6 cellular contexts compared by ENCODE assay signal in the genomic region with DNA sequence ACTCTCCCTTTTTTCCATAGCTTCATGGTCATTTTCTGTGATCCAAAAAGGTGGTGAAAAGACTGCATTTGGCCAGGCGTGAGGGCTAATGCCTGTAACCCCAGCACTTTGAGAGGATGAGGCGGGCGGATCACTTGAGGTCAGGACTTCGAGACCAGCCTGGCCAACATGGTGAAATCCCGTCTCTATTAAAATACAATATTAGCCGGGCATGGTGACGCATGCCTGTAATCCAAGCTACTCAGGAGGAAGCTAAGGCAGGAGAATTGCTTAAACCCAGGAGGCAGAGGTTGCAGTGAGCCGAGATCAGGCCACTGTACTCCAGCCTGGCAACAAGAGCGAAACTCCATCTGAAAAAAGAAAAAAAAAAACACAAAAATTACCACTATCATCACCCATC. TPM values are rescaled to one million over a fixed set of nuclear protein-coding genes. Genes with fewer than 3 reads are reported as not detected.
A peak's percentile ranks its signal among the peaks of the same experiment; 100 is the strongest.
DNase-seq lines count a peak whose midpoint lies in the region; TF ChIP-seq lines count a peak whose summit lies in the region.
"Not testable (repeated sequence)": the region's sequence is repeated elsewhere in the genome, so short reads cannot be mapped to it uniquely, and the experiment has no call there.

No MANE protein-coding gene starts in this region.

- peaks cover 3 to 21% (median 16%) of the 10 kb centered on the region in 3 experiments; a peak in 4 of 7 replicates for H3K36me3 Mint-ChIP-seq in H9 (ENCODE audit: insufficient read depth in 1 of 3, low read depth in 3 of 3)
- H3K36me3 Mint-ChIP-seq in activated T-cell treated with anti-CD3 and anti-CD28 coated beads, Interleukin-2, amount 50 U/mL, for 24 hours (ENCODE audit: low read depth); neural crest cell (ENCODE audit: low read depth): not testable (repeated sequence)
- peaks cover 15% of the 10 kb centered on the region for H3K36me3 Mint-ChIP-seq in endodermal cell (ENCODE audit: low read depth)

- no CpG with 5 or more reads among the region's 9 CpGs for WGBS in H9 (ENCODE audit: extremely low coverage, insufficient read length, low lambda C conversion rate)
- WGBS in endodermal cell (ENCODE audit: insufficient coverage in 1 of 2, insufficient read length in 1 of 2), 2 experiments, result 73 to 94% methylated on average over 5 to 8 of the region's 9 CpGs
- WGBS in spleen, 5 donors, result 83 to 98% (median 94%) methylated on average over 9 of the region's 9 CpGs

- H3K23me2 ChIP-seq in H9 (ENCODE audit: insufficient read length, low read depth, low read length, poor library complexity, severe bottlenecking), result not testable (repeated sequence)

- not testable (repeated sequence) for H4K5ac ChIP-seq in H9 (ENCODE audit: insufficient read length, low read depth, low read length)

- not testable (repeated sequence) for H3K9me3 Mint-ChIP-seq in H9; activated T-cell treated with anti-CD3 and anti-CD28 coated beads, Interleukin-2, amount 50 U/mL, for 24 hours; endodermal cell; neural crest cell

- H2BK15ac ChIP-seq in H9 (ENCODE audit: low read depth, low read length), result not testable (repeated sequence)

- not testable (repeated sequence) for H2AK5ac ChIP-seq in H9 (ENCODE audit: insufficient read length, low read length)

- peaks cover 0 to 38% (median 28%) of the 10 kb centered on the region in 11 experiments; a peak in 18 of 22 replicates for H3K36me3 ChIP-seq in BLaER1 treated with 17β-estradiol and CSF1 and Interleukin-3, amounts not matched to agents 10 nM and 100 nM
- H3K36me3 ChIP-seq in endodermal cell (ENCODE audit: control insufficient read depth, insufficient read depth, low read length); spleen: not testable (repeated sequence)

- not testable (repeated sequence) for H2BK5ac ChIP-seq in H9 (ENCODE audit: insufficient read length, low read length)

- not testable (repeated sequence) for H3K4ac ChIP-seq in H9 (ENCODE audit: low read depth, low read length)

- peak overlapping the region in 9 of 11 experiments; percentile 18 to 99 (median 40); a peak in 10 of 22 replicates for H3K27ac ChIP-seq in BLaER1 treated with 17β-estradiol and CSF1 and Interleukin-3, amounts not matched to agents 10 nM and 100 nM
- not testable (repeated sequence) for H3K27ac ChIP-seq in H9 (ENCODE audit: insufficient read length, low read depth, low read length); endodermal cell (ENCODE audit: low read depth, low read length); spleen

- peak overlapping the region; percentile 53 to 82 (median 55); a peak in 4 of 7 replicates for H3K27ac Mint-ChIP-seq in H9
- peak overlapping the region; percentile 18 for H3K27ac Mint-ChIP-seq in activated T-cell treated with anti-CD3 and anti-CD28 coated beads, Interleukin-2, amount 50 U/mL, for 24 hours
- peak overlapping the region; percentile 14 for H3K27ac Mint-ChIP-seq in endodermal cell
- not testable (repeated sequence) for H3K27ac Mint-ChIP-seq in neural crest cell (ENCODE audit: unreplicated experiment)

- not testable (repeated sequence) for H3T11ph ChIP-seq in H9 (ENCODE audit: low read length)

- not testable (repeated sequence) for H3K56ac ChIP-seq in H9 (ENCODE audit: insufficient read length, low read depth, low read length)

- H4K20me1 ChIP-seq in BLaER1 treated with 17β-estradiol and CSF1 and Interleukin-3, amounts not matched to agents 10 nM and 100 nM; H9 (ENCODE audit: control insufficient read depth, insufficient read depth, insufficient read length): not testable (repeated sequence)

- H3K4me1 ChIP-seq in BLaER1 treated with 17β-estradiol and CSF1 and Interleukin-3, amounts not matched to agents 10 nM and 100 nM, result peaks cover 75 to 92% (median 88%) of the 10 kb centered on the region in 10 experiments
- not testable (repeated sequence) for H3K4me1 ChIP-seq in H9 (ENCODE audit: insufficient read depth, low read length); endodermal cell (ENCODE audit: control insufficient read depth, insufficient read depth, low read length)
- H3K4me1 ChIP-seq in spleen, result peaks cover 13 to 57% (median 24%) of the 10 kb centered on the region in 6 donors

- H2BK20ac ChIP-seq in H9 (ENCODE audit: low read depth, low read length, poor library complexity, severe bottlenecking), result not testable (repeated sequence)

- not testable (repeated sequence) for H3K79me1 ChIP-seq in H9 (ENCODE audit: insufficient read depth, low read depth, low read length, poor library complexity, severe bottlenecking)

- not testable (repeated sequence) for H3K4me3 ChIP-seq in BLaER1 treated with 17β-estradiol and CSF1 and Interleukin-3, amounts not matched to agents 10 nM and 100 nM; endodermal cell (ENCODE audit: low read length); spleen

- not testable (repeated sequence) for H3K23ac ChIP-seq in H9 (ENCODE audit: insufficient read length, low read depth, low read length)

- H3K4me3 Mint-ChIP-seq in H9; activated T-cell treated with anti-CD3 and anti-CD28 coated beads, Interleukin-2, amount 50 U/mL, for 24 hours; endodermal cell: not testable (repeated sequence)
- peak overlapping the region; percentile 34 for H3K4me3 Mint-ChIP-seq in neural crest cell

- H3K79me2 ChIP-seq in H9 (ENCODE audit: insufficient read depth, low read length), result not testable (repeated sequence)

- intact Hi-C loops in spleen (cut with DNase I; ENCODE audit: low total_unique reads), result not testable (repeated sequence)

- not testable (repeated sequence) for H3K27me3 ChIP-seq in BLaER1 treated with 17β-estradiol and CSF1 and Interleukin-3, amounts not matched to agents 10 nM and 100 nM; H9 (ENCODE audit: insufficient read depth, low read length); endodermal cell (ENCODE audit: control insufficient read depth, insufficient read depth, low read length, poor library complexity, severe bottlenecking); spleen (replicated peaks in 1 of 7)

- peak overlapping the region in 10 of 11 experiments; percentile 21 to 96 (median 86); a peak in 13 of 22 replicates for H3K4me2 ChIP-seq in BLaER1 treated with 17β-estradiol and CSF1 and Interleukin-3, amounts not matched to agents 10 nM and 100 nM
- H3K4me2 ChIP-seq in H9 (ENCODE audit: insufficient read depth, insufficient read length, low read length), result not testable (repeated sequence)

- TF ChIP-seq CTCF in H9 (conservative IDR thresholded peaks at IDR 0.05); endodermal cell (conservative IDR thresholded peaks at IDR 0.05); neural crest cell (conservative IDR thresholded peaks at IDR 0.05); spleen (IDR thresholded peaks at IDR 0.05 in 8 of 11, conservative IDR thresholded peaks at IDR 0.05 in 3 of 11): not testable (repeated sequence)

- H3K27me3 Mint-ChIP-seq in H9 (ENCODE audit: low read depth); activated T-cell treated with anti-CD3 and anti-CD28 coated beads, Interleukin-2, amount 50 U/mL, for 24 hours; endodermal cell (ENCODE audit: insufficient read depth); neural crest cell (ENCODE audit: low read depth): not testable (repeated sequence)

- DNase-seq in H9; activated T-cell treated with anti-CD3 and anti-CD28 coated beads, Interleukin-2, amount 50 U/mL, for 24 hours; endodermal cell; neural crest cell (ENCODE audit: low read depth, low spot score): not testable (repeated sequence)
- peak; percentile 42 for DNase-seq in spleen

- not testable (repeated sequence) for H2BK12ac ChIP-seq in H9 (ENCODE audit: insufficient read length, low read depth, low read length)

- not testable (repeated sequence) for H3K9ac ChIP-seq in BLaER1 treated with 17β-estradiol and CSF1 and Interleukin-3, amounts not matched to agents 10 nM and 100 nM; H9 (ENCODE audit: extremely low read depth, insufficient read length, low read length); endodermal cell (ENCODE audit: extremely low read depth, low read length, poor library complexity, severe bottlenecking)

- H3K4me1 Mint-ChIP-seq in H9 (peaks cover 23 to 30% of the 10 kb centered on the region in 2 experiments), endodermal cell (peaks cover 30% of the 10 kb centered on the region), neural crest cell (peaks cover 14% of the 10 kb centered on the region)
- peaks cover 38% of the 10 kb centered on the region for H3K4me1 Mint-ChIP-seq in activated T-cell treated with anti-CD3 and anti-CD28 coated beads, Interleukin-2, amount 50 U/mL, for 24 hours (ENCODE audit: low read depth)

- not testable (repeated sequence) for TF ChIP-seq POLR2A in spleen (IDR thresholded peaks at IDR 0.05)

- H3K18ac ChIP-seq in H9 (ENCODE audit: insufficient read length, low read depth, low read length), result not testable (repeated sequence)

- peaks cover 0 to 16% (median 0%) of the 10 kb centered on the region in 11 experiments; a peak in 5 of 22 replicates for H3K9me3 ChIP-seq in BLaER1 treated with 17β-estradiol and CSF1 and Interleukin-3, amounts not matched to agents 10 nM and 100 nM (replicated peaks in 1 of 11)
- not testable (repeated sequence) for H3K9me3 ChIP-seq in H9 (ENCODE audit: control insufficient read depth, low read depth, low read length); endodermal cell (ENCODE audit: control insufficient read depth, low read length); spleen

- not testable (repeated sequence) for H3K14ac ChIP-seq in H9 (ENCODE audit: insufficient read depth, low read length)

- not testable (repeated sequence) for H4K8ac ChIP-seq in H9 (replicated peaks; ENCODE audit: insufficient read length, low read depth, low read length)

- H2BK120ac ChIP-seq in H9 (ENCODE audit: low read depth, low read length, poor library complexity, severe bottlenecking), result not testable (repeated sequence)

- H2AFZ ChIP-seq in H9 (ENCODE audit: low read length), result not testable (repeated sequence)

- H4K91ac ChIP-seq in H9 (ENCODE audit: insufficient read length, low read depth, low read length), result not testable (repeated sequence)

RNA-seq across cellular contexts. Expression of gene SLC2A3, which starts 28.7 kb away (rescaled TPM):
- total RNA-seq in H9 (2021) (569 and 581 TPM in 2 replicates), endodermal cell (1,000 to 10,000 TPM; 1,330 to 2,480 TPM), neural crest cell (50.6 and 52.2 TPM in 2 replicates), spleen (100 to 1,000 TPM in 6 of 7 donors, 10 to 100 TPM in 1; 74.6 to 869 (median 213) TPM)
- 758 TPM for polyA plus RNA-seq in endodermal cell (2013, experiment 1 of 2)
- polyA plus RNA-seq in endodermal cell (2013, experiment 2 of 2), result 902 TPM
- polyA plus RNA-seq in spleen, result 10 to 100 TPM; 10.7 to 16.5 (median 14.6) TPM
